In genomic region chr7:76437873-76438272, GRCh38 we compare ENCODE assay signal across 8 cellular contexts. TPM values are rescaled to one million over a fixed set of nuclear protein-coding genes. Genes with fewer than 3 reads are reported as not detected.
DNase-seq lines count a peak whose midpoint lies in the region; ATAC-seq and TF ChIP-seq lines count a peak whose summit lies in the region.
"Not testable (repeated sequence)": the region's sequence is repeated elsewhere in the genome, so short reads cannot be mapped to it uniquely, and the experiment has no call there.

No MANE protein-coding gene starts in this region.

- not testable (repeated sequence) for H3F3A ChIP-seq in PC-3 (ENCODE audit: low read length, unreplicated experiment)

- H3K4me2 ChIP-seq in PC-3 (ENCODE audit: low read length) = not testable (repeated sequence)

- DNase-seq in DMS79 treated with DMSO at 0.1 percent for 48 hours (lab: John Stamatoyannopoulos, UW) = peak; percentile 64
- DNase-seq in MG63 = peak; percentile 80
- DNase-seq in PC-3 = peak; percentile 87
- peak; percentile 33 for DNase-seq in activated T-cell treated with anti-CD3 and anti-CD28 coated beads for 4 hours
- peak; percentile 56 to 69 for DNase-seq in erythroblast (lab: John Stamatoyannopoulos, UW)
- DNase-seq in mucosa of gallbladder (ENCODE audit: low spot score) = peak; percentile 79
- peak; percentile 12 to 34 for DNase-seq in stimulated activated CD8-positive, alpha-beta memory T cell treated with anti-CD3 and anti-CD28 coated beads, Interleukin-2, amount 100 ng/mL, for 48 hours (ENCODE audit: low read depth in 2 of 2)

- H3K4me3 ChIP-seq in MG63; PC-3 (ENCODE audit: low read length): not testable (repeated sequence)

- not testable (repeated sequence) for H3K4me1 ChIP-seq in PC-3 (ENCODE audit: insufficient read depth, low read length)

- not testable (repeated sequence) for H3K27me3 ChIP-seq in MG63; PC-3 (ENCODE audit: low read length)

- BruUV-seq in PC-3 (replicated peaks; lab: Mats Ljungman, UMichigan) = not testable (repeated sequence)

- peak overlapping the region; percentile 58 for H3K9ac ChIP-seq in PC-3 (ENCODE audit: low read length)

- intact Hi-C loops in PC-3 (cut with micrococcal nuclease) = not testable (repeated sequence)

- not testable (repeated sequence) for H3K36me3 ChIP-seq in MG63; PC-3 (ENCODE audit: low read depth, low read length)

- TF ChIP-seq CTCF in PC-3 (conservative IDR thresholded peaks at IDR 0.05; ENCODE audit: low read depth, low read length) = peak; percentile 42

- H4K20me1 ChIP-seq in PC-3 (ENCODE audit: low read length) = not testable (repeated sequence)

- POLR2A ChIA-PET in PC-3 (lab: Charles Lee; ENCODE audit: unreplicated experiment) = not testable (repeated sequence)

- not testable (repeated sequence) for H2AFZ ChIP-seq in PC-3 (ENCODE audit: low read length)

- peak; percentile 63 for ATAC-seq in GM21825 (IDR thresholded peaks at IDR 0.05; ENCODE audit: unreplicated experiment)
- peak; percentile 85 for ATAC-seq in PC-3

- H3K27ac ChIP-seq in PC-3 (ENCODE audit: low read length) = peak overlapping the region; percentile 87

- not testable (repeated sequence) for H3K9me3 ChIP-seq in MG63; PC-3 (ENCODE audit: low read length)

- H3K9me2 ChIP-seq in PC-3 (replicated peaks; ENCODE audit: low read length) = not testable (repeated sequence)

- not testable (repeated sequence) for H3K79me2 ChIP-seq in PC-3 (ENCODE audit: low read length)

- CTCF ChIA-PET in PC-3 (lab: Charles Lee) = not testable (repeated sequence)

- not testable (repeated sequence) for TF ChIP-seq POLR2A in erythroblast (IDR thresholded peaks at IDR 0.05; ENCODE audit: low read length)

RNA-seq across cellular contexts. Expression of gene ZP3, which starts 13.1 kb away (rescaled TPM):
- total RNA-seq in MG63 (2014; rRNA removed; shearing (Covaris generic); ENCODE audit: low replicate concordance) = 0.44 and 1.7 TPM in 2 replicates
- 11.9 and 21.6 TPM in 2 replicates for total RNA-seq in PC-3 (2014; rRNA removed)
- total RNA-seq in mucosa of gallbladder = 5.6 TPM

RNA-seq across cellular contexts. Expression of gene DTX2, which starts 23.6 kb away (rescaled TPM):
- 1.2 and 8.0 TPM in 2 replicates for total RNA-seq in MG63 (2014; rRNA removed; shearing (Covaris generic); ENCODE audit: low replicate concordance)
- total RNA-seq in PC-3 (2014; rRNA removed) (27.0 and 37.6 TPM in 2 replicates), mucosa of gallbladder (47.4 TPM)

RNA-seq across cellular contexts. Expression of gene SSC4D, which starts 28.4 kb away (rescaled TPM):
- not detected in 2 replicates for total RNA-seq in MG63 (2014; rRNA removed; shearing (Covaris generic); ENCODE audit: low replicate concordance)
- total RNA-seq in PC-3 (2014; rRNA removed) = 0.86 and 1.3 TPM in 2 replicates
- 0.40 TPM for total RNA-seq in mucosa of gallbladder

Comparison
In these comparisons a context has a peak if more than half of its experiments do, and no peak if none do; other contexts are left out.
1. DNase-seq: peak in every context shown above with its lines; median percentile 87 in PC-3; 80 in MG63; 79 in mucosa of gallbladder; 64 in DMS79 treated with DMSO at 0.1 percent for 48 hours; 62 in erythroblast; 33 in activated T-cell treated with anti-CD3 and anti-CD28 coated beads for 4 hours; 23 in stimulated activated CD8-positive, alpha-beta memory T cell treated with anti-CD3 and anti-CD28 coated beads, Interleukin-2, amount 100 ng/mL, for 48 hours.